Comparison of ENCODE assay signal across 1 cellular context in the genomic region with DNA sequence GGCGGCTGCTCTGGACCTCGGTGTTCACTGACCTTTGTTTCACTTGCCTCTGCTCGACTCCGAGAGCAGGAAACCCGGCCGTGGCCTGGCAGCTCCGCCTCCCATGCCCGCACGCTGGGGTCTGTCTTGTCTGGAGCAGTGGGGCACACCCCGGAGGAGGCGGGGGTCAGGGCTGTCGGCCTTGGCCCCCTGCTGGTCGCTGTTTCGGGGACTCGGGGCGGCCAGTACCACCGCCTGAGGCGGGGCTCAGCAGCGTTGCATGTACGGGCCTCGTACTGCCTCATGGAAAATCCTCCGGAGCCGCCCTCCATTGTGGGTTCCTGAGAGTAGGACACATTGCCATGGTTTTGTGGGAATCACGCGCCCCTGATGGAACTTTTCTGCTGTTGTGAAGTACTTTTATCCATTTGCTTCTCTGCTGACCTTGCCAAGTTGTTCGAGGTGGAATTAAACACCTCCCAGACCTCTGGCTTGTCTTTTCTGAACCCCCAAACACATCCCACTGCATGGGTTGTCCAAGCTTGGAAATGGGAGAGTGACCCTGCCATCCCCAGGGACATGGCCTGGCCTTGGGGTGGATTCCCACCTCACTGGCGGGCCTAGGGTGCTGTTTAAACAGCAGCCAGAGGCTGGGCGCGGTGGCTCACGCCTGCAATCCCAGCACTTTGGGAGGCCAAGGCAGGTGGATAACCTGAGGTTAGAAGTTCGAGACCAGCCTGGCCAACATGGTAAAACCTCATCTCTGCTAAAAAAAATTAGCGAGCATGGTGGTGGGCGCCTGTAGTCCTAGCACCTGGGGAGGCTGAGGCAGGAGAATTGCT.
TF ChIP-seq lines count a peak whose summit lies in the region.

No MANE protein-coding gene starts in this region.

TF ChIP-seq in HepG2, 621 proteins besides CTCF, POLR2A, EP300 and RAD21 (continues in another document):
- TF ChIP-seq SKI (IDR thresholded peaks at IDR 0.05; ENCODE audit: partially characterized antibody) (peak; percentile 36), U2AF1 (optimal IDR thresholded peaks at IDR 0.05; ENCODE audit: low read depth, low read length) (no peak), ATRX (CRISPR knock-in tag; IDR thresholded peaks at IDR 0.05; ENCODE audit: borderline replicate concordance) (no peak), AGO2 (optimal IDR thresholded peaks at IDR 0.05; ENCODE audit: low read depth, low read length) (peak; percentile 43), PHF8 (CRISPR knock-in tag; IDR thresholded peaks at IDR 0.05) (no peak), ATF4 (CRISPR knock-in tag; IDR thresholded peaks at IDR 0.05) (no peak), ZNF256 (CRISPR knock-in tag; conservative IDR thresholded peaks at IDR 0.05) (no peak), ZNF276 (CRISPR knock-in tag; IDR thresholded peaks at IDR 0.05; ENCODE audit: low read depth) (no peak), SMAD9 (CRISPR knock-in tag; IDR thresholded peaks at IDR 0.05) (no peak), IKZF5 (CRISPR knock-in tag; IDR thresholded peaks at IDR 0.05) (no peak), PRDM15 (CRISPR knock-in tag; IDR thresholded peaks at IDR 0.05) (no peak), ZNF331 (CRISPR knock-in tag; IDR thresholded peaks at IDR 0.05) (peak; percentile 75; the same call in 1 of the 2 replicates), ZNF878 (CRISPR knock-in tag; IDR thresholded peaks at IDR 0.05) (no peak), DMTF1 (CRISPR knock-in tag; IDR thresholded peaks at IDR 0.05) (no peak), NR2F2 (IDR thresholded peaks at IDR 0.05; ENCODE audit: borderline replicate concordance, low read depth) (no peak), TOPORS (CRISPR knock-in tag; IDR thresholded peaks at IDR 0.05) (no peak), ZNF775 (CRISPR knock-in tag; IDR thresholded peaks at IDR 0.05; ENCODE audit: borderline replicate concordance) (no peak), E2F1 (CRISPR knock-in tag; IDR thresholded peaks at IDR 0.05) (no peak), ZNF670 (CRISPR knock-in tag; IDR thresholded peaks at IDR 0.05; ENCODE audit: borderline replicate concordance) (no peak), ARNT2 (CRISPR knock-in tag; IDR thresholded peaks at IDR 0.05; ENCODE audit: low read depth) (0 out of 2 replicates have a peak, but pooled peaks have one; percentile 38), HNRNPL (IDR thresholded peaks at IDR 0.05; ENCODE audit: low read depth, low read length) (0 out of 2 replicates have a peak, but pooled peaks have one; percentile 44), MAFG (CRISPR knock-in tag; IDR thresholded peaks at IDR 0.05) (no peak), MBNL3 (CRISPR knock-in tag; conservative IDR thresholded peaks at IDR 0.05) (no peak), ZMYM2 (CRISPR knock-in tag; IDR thresholded peaks at IDR 0.05) (no peak), ZNF335 (CRISPR knock-in tag; IDR thresholded peaks at IDR 0.05) (no peak), TBX2 (CRISPR knock-in tag; IDR thresholded peaks at IDR 0.05; ENCODE audit: borderline replicate concordance) (0 out of 2 replicates have a peak, but pooled peaks have one; percentile 43), PAF1 (CRISPR knock-in tag; IDR thresholded peaks at IDR 0.05) (no peak), ZFP82 (CRISPR knock-in tag; IDR thresholded peaks at IDR 0.05; ENCODE audit: borderline replicate concordance) (no peak), SATB2 (CRISPR knock-in tag; IDR thresholded peaks at IDR 0.05) (no peak), GATAD1 (CRISPR knock-in tag; IDR thresholded peaks at IDR 0.05) (no peak), ZMAT3 (CRISPR knock-in tag; conservative IDR thresholded peaks at IDR 0.05) (no peak), TBX3 (IDR thresholded peaks at IDR 0.05; ENCODE audit: borderline replicate concordance) (no peak), HNRNPUL1 (IDR thresholded peaks at IDR 0.05; ENCODE audit: low read depth, low read length) (no peak), ZNF570 (CRISPR knock-in tag; IDR thresholded peaks at IDR 0.05; ENCODE audit: borderline replicate concordance) (no peak), ZNF543 (CRISPR knock-in tag; IDR thresholded peaks at IDR 0.05) (no peak), ZNF780A (CRISPR knock-in tag; IDR thresholded peaks at IDR 0.05) (no peak), MED13 (CRISPR knock-in tag; IDR thresholded peaks at IDR 0.05) (no peak)
- TF ChIP-seq, protein P1, sequence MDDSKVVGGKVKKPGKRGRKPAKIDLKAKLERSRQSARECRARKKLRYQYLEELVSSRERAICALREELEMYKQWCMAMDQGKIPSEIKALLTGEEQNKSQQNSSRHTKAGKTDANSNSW (CRISPR knock-in tag; IDR thresholded peaks at IDR 0.05; ENCODE audit: borderline replicate concordance), result no peak
- TF ChIP-seq, protein P2, sequence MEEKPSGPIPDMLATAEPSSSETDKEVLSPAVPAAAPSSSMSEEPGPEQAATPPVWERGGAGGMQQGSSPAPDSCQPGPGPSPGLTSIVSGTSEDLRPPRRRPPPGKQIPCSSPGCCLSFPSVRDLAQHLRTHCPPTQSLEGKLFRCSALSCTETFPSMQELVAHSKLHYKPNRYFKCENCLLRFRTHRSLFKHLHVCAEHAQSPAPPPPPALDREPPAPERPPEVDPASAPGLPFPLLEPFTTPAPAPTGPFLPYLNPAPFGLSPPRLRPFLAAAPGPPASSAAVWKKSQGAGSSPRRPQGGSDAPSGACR (CRISPR knock-in tag; IDR thresholded peaks at IDR 0.05), result no peak
- TF ChIP-seq, protein P3, sequence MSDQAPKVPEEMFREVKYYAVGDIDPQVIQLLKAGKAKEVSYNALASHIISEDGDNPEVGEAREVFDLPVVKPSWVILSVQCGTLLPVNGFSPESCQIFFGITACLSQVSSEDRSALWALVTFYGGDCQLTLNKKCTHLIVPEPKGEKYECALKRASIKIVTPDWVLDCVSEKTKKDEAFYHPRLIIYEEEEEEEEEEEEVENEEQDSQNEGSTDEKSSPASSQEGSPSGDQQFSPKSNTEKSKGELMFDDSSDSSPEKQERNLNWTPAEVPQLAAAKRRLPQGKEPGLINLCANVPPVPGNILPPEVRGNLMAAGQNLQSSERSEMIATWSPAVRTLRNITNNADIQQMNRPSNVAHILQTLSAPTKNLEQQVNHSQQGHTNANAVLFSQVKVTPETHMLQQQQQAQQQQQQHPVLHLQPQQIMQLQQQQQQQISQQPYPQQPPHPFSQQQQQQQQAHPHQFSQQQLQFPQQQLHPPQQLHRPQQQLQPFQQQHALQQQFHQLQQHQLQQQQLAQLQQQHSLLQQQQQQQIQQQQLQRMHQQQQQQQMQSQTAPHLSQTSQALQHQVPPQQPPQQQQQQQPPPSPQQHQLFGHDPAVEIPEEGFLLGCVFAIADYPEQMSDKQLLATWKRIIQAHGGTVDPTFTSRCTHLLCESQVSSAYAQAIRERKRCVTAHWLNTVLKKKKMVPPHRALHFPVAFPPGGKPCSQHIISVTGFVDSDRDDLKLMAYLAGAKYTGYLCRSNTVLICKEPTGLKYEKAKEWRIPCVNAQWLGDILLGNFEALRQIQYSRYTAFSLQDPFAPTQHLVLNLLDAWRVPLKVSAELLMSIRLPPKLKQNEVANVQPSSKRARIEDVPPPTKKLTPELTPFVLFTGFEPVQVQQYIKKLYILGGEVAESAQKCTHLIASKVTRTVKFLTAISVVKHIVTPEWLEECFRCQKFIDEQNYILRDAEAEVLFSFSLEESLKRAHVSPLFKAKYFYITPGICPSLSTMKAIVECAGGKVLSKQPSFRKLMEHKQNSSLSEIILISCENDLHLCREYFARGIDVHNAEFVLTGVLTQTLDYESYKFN (CRISPR knock-in tag; conservative IDR thresholded peaks at IDR 0.05), result 0 out of 2 replicates have a peak, but pooled peaks have one; percentile 17
